Comparison of ENCODE assay signal across 15 cellular contexts in the genomic region with DNA sequence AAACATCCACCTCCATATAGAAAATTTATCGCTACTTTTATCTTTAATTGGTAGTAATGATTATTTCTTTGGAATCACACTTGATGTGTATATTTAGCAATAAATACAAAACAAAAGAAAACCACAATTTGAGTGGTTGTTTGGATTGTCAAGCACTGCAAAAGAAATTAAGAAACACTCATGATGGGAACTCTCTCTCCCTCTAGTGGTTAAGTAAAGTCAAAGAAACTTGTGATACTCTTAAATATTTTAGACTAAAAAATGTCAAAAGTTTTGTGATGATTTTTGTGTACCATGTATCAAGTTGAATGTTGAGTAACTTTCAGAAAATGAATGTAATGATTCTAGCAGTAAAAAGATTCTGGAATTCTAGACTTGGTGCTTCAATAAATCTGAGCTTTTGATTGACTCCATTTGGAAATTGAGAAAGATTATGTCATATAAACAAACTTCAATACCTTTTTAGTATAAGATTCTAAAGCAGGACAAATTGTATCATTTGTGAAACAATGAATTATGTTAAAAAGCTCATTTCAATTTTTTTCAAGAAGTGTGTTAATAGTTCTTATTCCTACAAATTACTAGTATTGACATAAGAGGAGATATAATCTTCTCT. TPM values are rescaled to one million over a fixed set of nuclear protein-coding genes. Genes with fewer than 3 reads are reported as not detected.
DNase-seq lines count a peak whose midpoint lies in the region; ATAC-seq and TF ChIP-seq lines count a peak whose summit lies in the region.
"Had no signal": no experiment of that assay in that cellular context is flagged by ENCODE, and none has a peak within 500 bp of the region (broad histone marks: within the 10 kb centered on the region; RNA-seq: fewer than 3 reads in every experiment).

No MANE protein-coding gene starts in this region.

- H3K27ac Mint-ChIP-seq in glutamatergic neuron (ENCODE audit: unreplicated experiment) = no peak overlapping the region
- no peak overlapping the region for H3K27ac Mint-ChIP-seq in stimulated activated naive B cell treated with anti-CD40 and anti-IgM and Interleukin-4, amounts not matched to agents 10 μg/mL and 1 μg/mL and 100 μg/mL, for 72 hours
- H3K27ac Mint-ChIP-seq: naive thymus-derived CD4-positive, alpha-beta T cell had no signal

- peaks cover 2% of the 10 kb centered on the region for H3K9me3 Mint-ChIP-seq in glutamatergic neuron (ENCODE audit: unreplicated experiment)
- H3K9me3 Mint-ChIP-seq in stimulated activated naive B cell treated with anti-CD40 and anti-IgM and Interleukin-4, amounts not matched to agents 10 μg/mL and 1 μg/mL and 100 μg/mL, for 72 hours = peaks cover 0 to 5% of the 10 kb centered on the region in 2 donors

- no peak overlapping the region for H3K4me3 Mint-ChIP-seq in glutamatergic neuron (ENCODE audit: unreplicated experiment)
- H3K4me3 Mint-ChIP-seq in stimulated activated naive B cell treated with anti-CD40 and anti-IgM and Interleukin-4, amounts not matched to agents 10 μg/mL and 1 μg/mL and 100 μg/mL, for 72 hours = no peak overlapping the region
- H3K4me3 Mint-ChIP-seq: naive thymus-derived CD4-positive, alpha-beta T cell had no signal

- ATAC-seq in stimulated activated naive B cell treated with anti-CD40 and anti-IgM and Interleukin-4, amounts not matched to agents 10 μg/mL and 1 μg/mL and 100 μg/mL, for 72 hours (replicated peaks) = no peak
- ATAC-seq: heart right ventricle; naive thymus-derived CD4-positive, alpha-beta T cell had no signal

- H3K4me3 ChIP-seq in AG09309 (ENCODE audit: control insufficient read depth, low read depth, low read length) (no peak overlapping the region), GM12875 (ENCODE audit: low read depth, low read length) (no peak overlapping the region)
- H3K4me3 ChIP-seq: heart right ventricle had no signal

- H3K27me3 Mint-ChIP-seq in glutamatergic neuron (ENCODE audit: unreplicated experiment) = peaks cover 3% of the 10 kb centered on the region
- no peaks in the 10 kb centered on the region for H3K27me3 Mint-ChIP-seq in stimulated activated naive B cell treated with anti-CD40 and anti-IgM and Interleukin-4, amounts not matched to agents 10 μg/mL and 1 μg/mL and 100 μg/mL, for 72 hours
- H3K27me3 Mint-ChIP-seq: naive thymus-derived CD4-positive, alpha-beta T cell had no signal

- no peaks in the 10 kb centered on the region for H3K36me3 Mint-ChIP-seq in glutamatergic neuron (ENCODE audit: unreplicated experiment)
- H3K36me3 Mint-ChIP-seq in stimulated activated naive B cell treated with anti-CD40 and anti-IgM and Interleukin-4, amounts not matched to agents 10 μg/mL and 1 μg/mL and 100 μg/mL, for 72 hours = no peaks in the 10 kb centered on the region
- H3K36me3 Mint-ChIP-seq: naive thymus-derived CD4-positive, alpha-beta T cell had no signal

- peak; percentile 40 for TF ChIP-seq CTCF in AG09309 (IDR thresholded peaks at IDR 0.05; ENCODE audit: control insufficient read depth, insufficient read depth, low read depth, low read length, missing control alignments)
- peak; percentile 12; the same call in 1 of the 2 replicates for TF ChIP-seq CTCF in GM12875 (IDR thresholded peaks at IDR 0.05; ENCODE audit: borderline replicate concordance, insufficient read depth, low read depth, low read length)
- TF ChIP-seq CTCF in glutamatergic neuron (IDR thresholded peaks at IDR 0.05; ENCODE audit: partially characterized antibody, unreplicated experiment) = peak; percentile 56

- peaks cover 19% of the 10 kb centered on the region for H3K4me1 Mint-ChIP-seq in glutamatergic neuron (ENCODE audit: low read depth, unreplicated experiment)
- no peaks in the 10 kb centered on the region for H3K4me1 Mint-ChIP-seq in stimulated activated naive B cell treated with anti-CD40 and anti-IgM and Interleukin-4, amounts not matched to agents 10 μg/mL and 1 μg/mL and 100 μg/mL, for 72 hours
- H3K4me1 Mint-ChIP-seq: naive thymus-derived CD4-positive, alpha-beta T cell had no signal

- DNase-seq in AG09309 (ENCODE audit: low read depth) (no peak), RPMI7951 (ENCODE audit: low read depth) (peak; percentile 3), glutamatergic neuron (no peak), T-helper 2 cell (no peak), LoVo (ENCODE audit: low spot score) (no peak)
- DNase-seq in stimulated activated naive B cell treated with anti-CD40 and anti-IgM and Interleukin-4, amounts not matched to agents 10 μg/mL and 1 μg/mL and 100 μg/mL, for 72 hours = no peak
- DNase-seq in activated T-cell treated with anti-CD3 and anti-CD28 coated beads, Interleukin-2, amount 50 U/mL, for 1 hour = no peak
- DNase-seq: aorta; GDM1; heart right ventricle; naive thymus-derived CD4-positive, alpha-beta T cell; NCI-H1048; SHP77 treated with DMSO at 0.1 percent for 48 hours had no signal

RNA-seq across cellular contexts. Expression of a gene that starts 20.8 kb away (rescaled TPM):
- total RNA-seq in RPMI7951 (2014; rRNA removed; shearing (Covaris generic)) = 21.5 and 32.3 TPM in 2 replicates
- not detected for total RNA-seq in glutamatergic neuron (ENCODE audit: unreplicated experiment)
- total RNA-seq: activated CD8-positive, alpha-beta memory T cell treated with anti-CD3 and anti-CD28 coated beads for 36 hours; aorta; heart right ventricle; naive thymus-derived CD4-positive, alpha-beta T cell had no signal

Comparison
In these comparisons a context has a peak if more than half of its experiments do, and no peak if none do; other contexts are left out.
1. RNA of a gene that starts 20.8 kb away (total RNA-seq): 21.5 to 32.3 TPM in RPMI7951; not detected in glutamatergic neuron (single experiment); every median in the first group is over 10 times any median in the second.
2. Peak in every context shown above with its lines, with median percentiles within 50 percentile points of each other: CTCF ChIP-seq.